In the genomic region with DNA sequence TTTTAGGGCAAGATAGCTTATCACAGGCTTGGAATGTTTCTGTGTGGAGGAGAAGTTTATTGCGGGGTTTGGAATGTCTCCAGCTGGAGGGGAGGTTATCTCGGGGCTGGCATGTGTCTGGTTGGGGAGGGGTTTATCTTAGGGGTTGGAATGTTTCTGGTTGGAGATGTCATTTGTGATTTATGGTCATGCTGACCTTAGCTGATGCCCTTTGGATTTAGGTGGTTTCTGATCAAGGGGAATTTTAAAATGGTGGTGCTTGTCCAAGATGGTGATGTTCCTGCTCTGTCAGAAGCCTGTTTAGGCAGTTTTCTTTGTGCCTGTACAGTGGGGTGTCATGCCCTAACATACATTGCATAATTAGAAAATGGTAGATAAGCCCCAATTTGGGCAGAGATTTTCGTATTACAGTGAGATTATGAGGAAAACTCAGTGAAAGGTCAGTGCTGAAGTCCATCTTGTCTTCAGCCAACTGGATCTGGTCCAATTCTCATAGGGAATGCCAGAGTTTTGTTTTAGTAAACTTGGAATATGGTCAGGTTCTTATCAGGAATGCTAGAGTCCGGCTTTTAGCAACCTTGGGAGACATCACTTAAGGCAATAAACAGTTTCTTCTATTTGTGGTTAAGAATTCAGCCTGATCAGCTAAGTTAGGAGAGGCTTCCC, we compare ENCODE assay signal across 2 cellular contexts.
TF ChIP-seq lines count a peak whose summit lies in the region.

No MANE protein-coding gene starts in this region.

TF ChIP-seq in liver, 16 proteins besides CTCF, POLR2A, EP300 and RAD21:
- TF ChIP-seq FOXA2 (IDR thresholded peaks at IDR 0.05) (peak; percentile 22), TAF1 (conservative IDR thresholded peaks at IDR 0.05) (no peak), NR2F2 (IDR thresholded peaks at IDR 0.05) (peak; percentile 61), HNF4A (conservative IDR thresholded peaks at IDR 0.05) (peak; percentile 92), HNF4G (IDR thresholded peaks at IDR 0.05) (peak; percentile 83), FOXA1 (IDR thresholded peaks at IDR 0.05) (no peak), JUND (IDR thresholded peaks at IDR 0.05) (peak in 1 of 2 donors; percentile 58), SP1 (IDR thresholded peaks at IDR 0.05) (peak; percentile 82), GABPA (IDR thresholded peaks at IDR 0.05 in 1 of 2, conservative IDR thresholded peaks at IDR 0.05 in 1 of 2) (no peak), YY1 (IDR thresholded peaks at IDR 0.05) (peak; percentile 86), RXRA (IDR thresholded peaks at IDR 0.05) (peak; percentile 78 to 83), EGR1 (IDR thresholded peaks at IDR 0.05; ENCODE audit: low read depth in 2 of 2) (no peak)
- TF ChIP-seq, protein P1, sequence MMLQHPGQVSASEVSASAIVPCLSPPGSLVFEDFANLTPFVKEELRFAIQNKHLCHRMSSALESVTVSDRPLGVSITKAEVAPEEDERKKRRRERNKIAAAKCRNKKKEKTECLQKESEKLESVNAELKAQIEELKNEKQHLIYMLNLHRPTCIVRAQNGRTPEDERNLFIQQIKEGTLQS (IDR thresholded peaks at IDR 0.05) = no peak
- TF ChIP-seq, protein P2, sequence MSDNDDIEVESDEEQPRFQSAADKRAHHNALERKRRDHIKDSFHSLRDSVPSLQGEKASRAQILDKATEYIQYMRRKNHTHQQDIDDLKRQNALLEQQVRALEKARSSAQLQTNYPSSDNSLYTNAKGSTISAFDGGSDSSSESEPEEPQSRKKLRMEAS (IDR thresholded peaks at IDR 0.05) = no peak
- TF ChIP-seq, protein P3, sequence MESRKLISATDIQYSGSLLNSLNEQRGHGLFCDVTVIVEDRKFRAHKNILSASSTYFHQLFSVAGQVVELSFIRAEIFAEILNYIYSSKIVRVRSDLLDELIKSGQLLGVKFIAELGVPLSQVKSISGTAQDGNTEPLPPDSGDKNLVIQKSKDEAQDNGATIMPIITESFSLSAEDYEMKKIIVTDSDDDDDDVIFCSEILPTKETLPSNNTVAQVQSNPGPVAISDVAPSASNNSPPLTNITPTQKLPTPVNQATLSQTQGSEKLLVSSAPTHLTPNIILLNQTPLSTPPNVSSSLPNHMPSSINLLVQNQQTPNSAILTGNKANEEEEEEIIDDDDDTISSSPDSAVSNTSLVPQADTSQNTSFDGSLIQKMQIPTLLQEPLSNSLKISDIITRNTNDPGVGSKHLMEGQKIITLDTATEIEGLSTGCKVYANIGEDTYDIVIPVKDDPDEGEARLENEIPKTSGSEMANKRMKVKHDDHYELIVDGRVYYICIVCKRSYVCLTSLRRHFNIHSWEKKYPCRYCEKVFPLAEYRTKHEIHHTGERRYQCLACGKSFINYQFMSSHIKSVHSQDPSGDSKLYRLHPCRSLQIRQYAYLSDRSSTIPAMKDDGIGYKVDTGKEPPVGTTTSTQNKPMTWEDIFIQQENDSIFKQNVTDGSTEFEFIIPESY (IDR thresholded peaks at IDR 0.05) = peak; percentile 22
- TF ChIP-seq, protein P4, sequence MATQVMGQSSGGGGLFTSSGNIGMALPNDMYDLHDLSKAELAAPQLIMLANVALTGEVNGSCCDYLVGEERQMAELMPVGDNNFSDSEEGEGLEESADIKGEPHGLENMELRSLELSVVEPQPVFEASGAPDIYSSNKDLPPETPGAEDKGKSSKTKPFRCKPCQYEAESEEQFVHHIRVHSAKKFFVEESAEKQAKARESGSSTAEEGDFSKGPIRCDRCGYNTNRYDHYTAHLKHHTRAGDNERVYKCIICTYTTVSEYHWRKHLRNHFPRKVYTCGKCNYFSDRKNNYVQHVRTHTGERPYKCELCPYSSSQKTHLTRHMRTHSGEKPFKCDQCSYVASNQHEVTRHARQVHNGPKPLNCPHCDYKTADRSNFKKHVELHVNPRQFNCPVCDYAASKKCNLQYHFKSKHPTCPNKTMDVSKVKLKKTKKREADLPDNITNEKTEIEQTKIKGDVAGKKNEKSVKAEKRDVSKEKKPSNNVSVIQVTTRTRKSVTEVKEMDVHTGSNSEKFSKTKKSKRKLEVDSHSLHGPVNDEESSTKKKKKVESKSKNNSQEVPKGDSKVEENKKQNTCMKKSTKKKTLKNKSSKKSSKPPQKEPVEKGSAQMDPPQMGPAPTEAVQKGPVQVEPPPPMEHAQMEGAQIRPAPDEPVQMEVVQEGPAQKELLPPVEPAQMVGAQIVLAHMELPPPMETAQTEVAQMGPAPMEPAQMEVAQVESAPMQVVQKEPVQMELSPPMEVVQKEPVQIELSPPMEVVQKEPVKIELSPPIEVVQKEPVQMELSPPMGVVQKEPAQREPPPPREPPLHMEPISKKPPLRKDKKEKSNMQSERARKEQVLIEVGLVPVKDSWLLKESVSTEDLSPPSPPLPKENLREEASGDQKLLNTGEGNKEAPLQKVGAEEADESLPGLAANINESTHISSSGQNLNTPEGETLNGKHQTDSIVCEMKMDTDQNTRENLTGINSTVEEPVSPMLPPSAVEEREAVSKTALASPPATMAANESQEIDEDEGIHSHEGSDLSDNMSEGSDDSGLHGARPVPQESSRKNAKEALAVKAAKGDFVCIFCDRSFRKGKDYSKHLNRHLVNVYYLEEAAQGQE (IDR thresholded peaks at IDR 0.05) = peak; percentile 58
TF ChIP-seq in liver: peak in this region for 10.

TF ChIP-seq in HepG2, 621 proteins besides CTCF, POLR2A, EP300 and RAD21:
- TF ChIP-seq KMT2A (CRISPR knock-in tag; IDR thresholded peaks at IDR 0.05) = no peak
- TF ChIP-seq, protein P5, sequence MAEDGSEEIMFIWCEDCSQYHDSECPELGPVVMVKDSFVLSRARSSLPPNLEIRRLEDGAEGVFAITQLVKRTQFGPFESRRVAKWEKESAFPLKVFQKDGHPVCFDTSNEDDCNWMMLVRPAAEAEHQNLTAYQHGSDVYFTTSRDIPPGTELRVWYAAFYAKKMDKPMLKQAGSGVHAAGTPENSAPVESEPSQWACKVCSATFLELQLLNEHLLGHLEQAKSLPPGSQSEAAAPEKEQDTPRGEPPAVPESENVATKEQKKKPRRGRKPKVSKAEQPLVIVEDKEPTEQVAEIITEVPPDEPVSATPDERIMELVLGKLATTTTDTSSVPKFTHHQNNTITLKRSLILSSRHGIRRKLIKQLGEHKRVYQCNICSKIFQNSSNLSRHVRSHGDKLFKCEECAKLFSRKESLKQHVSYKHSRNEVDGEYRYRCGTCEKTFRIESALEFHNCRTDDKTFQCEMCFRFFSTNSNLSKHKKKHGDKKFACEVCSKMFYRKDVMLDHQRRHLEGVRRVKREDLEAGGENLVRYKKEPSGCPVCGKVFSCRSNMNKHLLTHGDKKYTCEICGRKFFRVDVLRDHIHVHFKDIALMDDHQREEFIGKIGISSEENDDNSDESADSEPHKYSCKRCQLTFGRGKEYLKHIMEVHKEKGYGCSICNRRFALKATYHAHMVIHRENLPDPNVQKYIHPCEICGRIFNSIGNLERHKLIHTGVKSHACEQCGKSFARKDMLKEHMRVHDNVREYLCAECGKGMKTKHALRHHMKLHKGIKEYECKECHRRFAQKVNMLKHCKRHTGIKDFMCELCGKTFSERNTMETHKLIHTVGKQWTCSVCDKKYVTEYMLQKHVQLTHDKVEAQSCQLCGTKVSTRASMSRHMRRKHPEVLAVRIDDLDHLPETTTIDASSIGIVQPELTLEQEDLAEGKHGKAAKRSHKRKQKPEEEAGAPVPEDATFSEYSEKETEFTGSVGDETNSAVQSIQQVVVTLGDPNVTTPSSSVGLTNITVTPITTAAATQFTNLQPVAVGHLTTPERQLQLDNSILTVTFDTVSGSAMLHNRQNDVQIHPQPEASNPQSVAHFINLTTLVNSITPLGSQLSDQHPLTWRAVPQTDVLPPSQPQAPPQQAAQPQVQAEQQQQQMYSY (CRISPR knock-in tag; IDR thresholded peaks at IDR 0.05) = no peak
- no peak for TF ChIP-seq ZNF235 (CRISPR knock-in tag; IDR thresholded peaks at IDR 0.05; ENCODE audit: borderline replicate concordance)
- no peak for TF ChIP-seq ZSCAN30 (CRISPR knock-in tag; IDR thresholded peaks at IDR 0.05)
- no peak for TF ChIP-seq ZNF605 (CRISPR knock-in tag; IDR thresholded peaks at IDR 0.05)
- TF ChIP-seq RBM39 (IDR thresholded peaks at IDR 0.05; ENCODE audit: low read depth, low read length, poor library complexity, severe bottlenecking) = no peak
- TF ChIP-seq SALL2 (CRISPR knock-in tag; IDR thresholded peaks at IDR 0.05) = no peak
- no peak for TF ChIP-seq ZBTB42 (CRISPR knock-in tag; IDR thresholded peaks at IDR 0.05)
- no peak for TF ChIP-seq SAP130 (CRISPR knock-in tag; IDR thresholded peaks at IDR 0.05; ENCODE audit: low read depth)
- no peak for TF ChIP-seq ZNF7 (CRISPR knock-in tag; IDR thresholded peaks at IDR 0.05)
- TF ChIP-seq, protein P6, sequence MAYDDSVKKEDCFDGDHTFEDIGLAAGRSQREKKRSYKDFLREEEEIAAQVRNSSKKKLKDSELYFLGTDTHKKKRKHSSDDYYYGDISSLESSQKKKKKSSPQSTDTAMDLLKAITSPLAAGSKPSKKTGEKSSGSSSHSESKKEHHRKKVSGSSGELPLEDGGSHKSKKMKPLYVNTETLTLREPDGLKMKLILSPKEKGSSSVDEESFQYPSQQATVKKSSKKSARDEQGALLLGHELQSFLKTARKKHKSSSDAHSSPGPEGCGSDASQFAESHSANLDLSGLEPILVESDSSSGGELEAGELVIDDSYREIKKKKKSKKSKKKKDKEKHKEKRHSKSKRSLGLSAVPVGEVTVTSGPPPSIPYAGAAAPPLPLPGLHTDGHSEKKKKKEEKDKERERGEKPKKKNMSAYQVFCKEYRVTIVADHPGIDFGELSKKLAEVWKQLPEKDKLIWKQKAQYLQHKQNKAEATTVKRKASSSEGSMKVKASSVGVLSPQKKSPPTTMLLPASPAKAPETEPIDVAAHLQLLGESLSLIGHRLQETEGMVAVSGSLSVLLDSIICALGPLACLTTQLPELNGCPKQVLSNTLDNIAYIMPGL (CRISPR knock-in tag; IDR thresholded peaks at IDR 0.05; ENCODE audit: borderline replicate concordance in 1 of 2, low read depth in 1 of 2) = no peak
- TF ChIP-seq HES4 (CRISPR knock-in tag; IDR thresholded peaks at IDR 0.05; ENCODE audit: borderline replicate concordance) = no peak
- TF ChIP-seq SP1 (IDR thresholded peaks at IDR 0.05) = no peak
- TF ChIP-seq SP1 (CRISPR knock-in tag; IDR thresholded peaks at IDR 0.05) = no peak
- TF ChIP-seq, protein P7, sequence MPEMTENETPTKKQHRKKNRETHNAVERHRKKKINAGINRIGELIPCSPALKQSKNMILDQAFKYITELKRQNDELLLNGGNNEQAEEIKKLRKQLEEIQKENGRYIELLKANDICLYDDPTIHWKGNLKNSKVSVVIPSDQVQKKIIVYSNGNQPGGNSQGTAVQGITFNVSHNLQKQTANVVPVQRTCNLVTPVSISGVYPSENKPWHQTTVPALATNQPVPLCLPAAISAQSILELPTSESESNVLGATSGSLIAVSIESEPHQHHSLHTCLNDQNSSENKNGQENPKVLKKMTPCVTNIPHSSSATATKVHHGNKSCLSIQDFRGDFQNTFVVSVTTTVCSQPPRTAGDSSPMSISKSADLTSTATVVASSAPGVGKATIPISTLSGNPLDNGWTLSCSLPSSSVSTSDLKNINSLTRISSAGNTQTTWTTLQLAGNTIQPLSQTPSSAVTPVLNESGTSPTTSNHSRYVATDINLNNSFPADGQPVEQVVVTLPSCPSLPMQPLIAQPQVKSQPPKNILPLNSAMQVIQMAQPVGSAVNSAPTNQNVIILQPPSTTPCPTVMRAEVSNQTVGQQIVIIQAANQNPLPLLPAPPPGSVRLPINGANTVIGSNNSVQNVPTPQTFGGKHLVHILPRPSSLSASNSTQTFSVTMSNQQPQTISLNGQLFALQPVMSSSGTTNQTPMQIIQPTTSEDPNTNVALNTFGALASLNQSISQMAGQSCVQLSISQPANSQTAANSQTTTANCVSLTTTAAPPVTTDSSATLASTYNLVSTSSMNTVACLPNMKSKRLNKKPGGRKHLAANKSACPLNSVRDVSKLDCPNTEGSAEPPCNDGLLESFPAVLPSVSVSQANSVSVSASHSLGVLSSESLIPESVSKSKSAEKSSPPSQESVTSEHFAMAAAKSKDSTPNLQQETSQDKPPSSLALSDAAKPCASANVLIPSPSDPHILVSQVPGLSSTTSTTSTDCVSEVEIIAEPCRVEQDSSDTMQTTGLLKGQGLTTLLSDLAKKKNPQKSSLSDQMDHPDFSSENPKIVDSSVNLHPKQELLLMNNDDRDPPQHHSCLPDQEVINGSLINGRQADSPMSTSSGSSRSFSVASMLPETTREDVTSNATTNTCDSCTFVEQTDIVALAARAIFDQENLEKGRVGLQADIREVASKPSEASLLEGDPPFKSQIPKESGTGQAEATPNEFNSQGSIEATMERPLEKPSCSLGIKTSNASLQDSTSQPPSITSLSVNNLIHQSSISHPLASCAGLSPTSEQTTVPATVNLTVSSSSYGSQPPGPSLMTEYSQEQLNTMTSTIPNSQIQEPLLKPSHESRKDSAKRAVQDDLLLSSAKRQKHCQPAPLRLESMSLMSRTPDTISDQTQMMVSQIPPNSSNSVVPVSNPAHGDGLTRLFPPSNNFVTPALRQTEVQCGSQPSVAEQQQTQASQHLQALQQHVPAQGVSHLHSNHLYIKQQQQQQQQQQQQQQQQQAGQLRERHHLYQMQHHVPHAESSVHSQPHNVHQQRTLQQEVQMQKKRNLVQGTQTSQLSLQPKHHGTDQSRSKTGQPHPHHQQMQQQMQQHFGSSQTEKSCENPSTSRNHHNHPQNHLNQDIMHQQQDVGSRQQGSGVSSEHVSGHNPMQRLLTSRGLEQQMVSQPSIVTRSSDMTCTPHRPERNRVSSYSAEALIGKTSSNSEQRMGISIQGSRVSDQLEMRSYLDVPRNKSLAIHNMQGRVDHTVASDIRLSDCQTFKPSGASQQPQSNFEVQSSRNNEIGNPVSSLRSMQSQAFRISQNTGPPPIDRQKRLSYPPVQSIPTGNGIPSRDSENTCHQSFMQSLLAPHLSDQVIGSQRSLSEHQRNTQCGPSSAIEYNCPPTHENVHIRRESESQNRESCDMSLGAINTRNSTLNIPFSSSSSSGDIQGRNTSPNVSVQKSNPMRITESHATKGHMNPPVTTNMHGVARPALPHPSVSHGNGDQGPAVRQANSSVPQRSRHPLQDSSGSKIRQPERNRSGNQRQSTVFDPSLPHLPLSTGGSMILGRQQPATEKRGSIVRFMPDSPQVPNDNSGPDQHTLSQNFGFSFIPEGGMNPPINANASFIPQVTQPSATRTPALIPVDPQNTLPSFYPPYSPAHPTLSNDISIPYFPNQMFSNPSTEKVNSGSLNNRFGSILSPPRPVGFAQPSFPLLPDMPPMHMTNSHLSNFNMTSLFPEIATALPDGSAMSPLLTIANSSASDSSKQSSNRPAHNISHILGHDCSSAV (CRISPR knock-in tag; IDR thresholded peaks at IDR 0.05; ENCODE audit: borderline replicate concordance) = no peak
- TF ChIP-seq NFE2L1 (CRISPR knock-in tag; IDR thresholded peaks at IDR 0.05; ENCODE audit: borderline replicate concordance) = no peak
- TF ChIP-seq KDM2A (CRISPR knock-in tag; IDR thresholded peaks at IDR 0.05; ENCODE audit: borderline replicate concordance, low read depth) = no peak
- TF ChIP-seq ARID2 (CRISPR knock-in tag; IDR thresholded peaks at IDR 0.05; ENCODE audit: borderline replicate concordance) = no peak
- TF ChIP-seq, protein P8, sequence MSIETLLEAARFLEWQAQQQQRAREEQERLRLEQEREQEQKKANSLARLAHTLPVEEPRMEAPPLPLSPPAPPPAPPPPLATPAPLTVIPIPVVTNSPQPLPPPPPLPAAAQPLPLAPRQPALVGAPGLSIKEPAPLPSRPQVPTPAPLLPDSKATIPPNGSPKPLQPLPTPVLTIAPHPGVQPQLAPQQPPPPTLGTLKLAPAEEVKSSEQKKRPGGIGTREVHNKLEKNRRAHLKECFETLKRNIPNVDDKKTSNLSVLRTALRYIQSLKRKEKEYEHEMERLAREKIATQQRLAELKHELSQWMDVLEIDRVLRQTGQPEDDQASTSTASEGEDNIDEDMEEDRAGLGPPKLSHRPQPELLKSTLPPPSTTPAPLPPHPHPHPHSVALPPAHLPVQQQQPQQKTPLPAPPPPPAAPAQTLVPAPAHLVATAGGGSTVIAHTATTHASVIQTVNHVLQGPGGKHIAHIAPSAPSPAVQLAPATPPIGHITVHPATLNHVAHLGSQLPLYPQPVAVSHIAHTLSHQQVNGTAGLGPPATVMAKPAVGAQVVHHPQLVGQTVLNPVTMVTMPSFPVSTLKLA (IDR thresholded peaks at IDR 0.05) = no peak
- TF ChIP-seq ZNF878 (CRISPR knock-in tag; IDR thresholded peaks at IDR 0.05) = no peak
